1 cellular context compared by ENCODE assay signal in genomic region chr1:155776414-155776813, GRCh38.
TF ChIP-seq lines count a peak whose summit lies in the region.

No MANE protein-coding gene starts in this region.

TF ChIP-seq in HCT116, 20 proteins besides CTCF, POLR2A, EP300 and RAD21 (continued from another document):
- TF ChIP-seq ZBTB33 (IDR thresholded peaks at IDR 0.05; ENCODE audit: extremely low read depth, insufficient replicate concordance, low read length) (no peak), TCF7L2 (IDR thresholded peaks at IDR 0.05; ENCODE audit: borderline replicate concordance, extremely low read depth, insufficient read depth, insufficient read length) (no peak), EZH2 (IDR thresholded peaks at IDR 0.05) (no peak), ELF1 (IDR thresholded peaks at IDR 0.05; ENCODE audit: borderline replicate concordance, low read depth) (no peak), SP1 (IDR thresholded peaks at IDR 0.05; ENCODE audit: low read depth) (no peak), CBX3 (IDR thresholded peaks at IDR 0.05; ENCODE audit: low read depth) (no peak), REST (IDR thresholded peaks at IDR 0.05; ENCODE audit: low read depth) (no peak)
